ENCODE assay signal across 25 cellular contexts in the genomic region with DNA sequence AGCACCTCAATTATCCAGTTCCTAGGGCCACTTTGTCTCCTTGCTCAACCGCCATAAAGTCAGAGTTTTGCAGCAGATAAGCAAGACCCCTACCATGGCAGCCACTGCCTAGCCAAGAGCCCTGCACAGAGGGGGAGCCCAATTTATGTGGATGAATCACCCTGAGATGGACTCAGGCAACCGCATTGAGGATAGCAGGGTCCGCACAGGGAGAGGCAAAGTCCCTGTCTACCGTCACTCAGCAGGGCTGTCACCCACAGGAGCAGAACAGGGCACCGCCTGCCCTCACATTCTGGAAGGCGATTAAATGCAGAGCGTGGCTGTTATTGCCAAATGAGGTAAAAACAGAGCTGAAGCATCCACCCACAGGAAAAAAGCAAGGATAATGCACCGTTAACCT.
"Had no signal": no experiment of that assay in that cellular context is flagged by ENCODE, and none has a peak within 500 bp of the region (broad histone marks: within the 10 kb centered on the region; RNA-seq: fewer than 3 reads in every experiment).

No MANE protein-coding gene starts in this region.

- H3K4me3 ChIP-seq: adrenal gland, breast epithelium, SJCRH30 had no signal

- DNase-seq: activated CD4-positive, alpha-beta T cell treated with anti-CD3 and anti-CD28 coated beads for 48 hours; activated CD4-positive, alpha-beta T cell treated with anti-CD3 and anti-CD28 coated beads, Interleukin-2, amount 50 U/mL, for 4 hours; activated CD4-positive, CD25-positive, alpha-beta regulatory T cell treated with anti-CD3 and anti-CD28 coated beads, Interleukin-2, amount 50 U/mL, for 72 hours; activated CD8-positive, alpha-beta memory T cell treated with anti-CD3 and anti-CD28 coated beads, Interleukin-2, amount 50 U/mL, for 48 hours; activated CD8-positive, alpha-beta T cell treated with anti-CD3 and anti-CD28 coated beads, Interleukin-2, amount 10 ng/mL, durations not matched to agents 7 days and 5 days; activated gamma-delta T cell treated with Interleukin-2 at 50 U/mL for 16 hours; activated naive CD4-positive, alpha-beta T cell treated with anti-CD3 and anti-CD28 coated beads, Interleukin-2, amount 10 ng/mL, durations not matched to agents 7 days and 5 days; activated naive CD8-positive, alpha-beta T cell treated with anti-CD3 and anti-CD28 coated beads for 36 hours; activated T-cell treated with anti-CD3 and anti-CD28 coated beads, Interleukin-2, amount 50 U/mL, for 4 hours; adrenal gland; anterior cingulate cortex; central memory CD4-positive, alpha-beta T cell; KG1; NCI-H1048; NCI-H146; NCI-H1930; NCI-H2171; NCI-H2227 treated with DMSO at 0.1 percent for 48 hours; NCI-H446 treated with DMSO at 0.1 percent for 48 hours; NCI-H524 treated with DMSO at 0.1 percent for 48 hours; NK-92 treated with Interleukin-12 subunit alpha and Interleukin-12 subunit beta, amount 100 ng/mL, for 24 hours; OCI-M1; RPMI8226; SJCRH30 had no signal

- H3K4me1 ChIP-seq: adrenal gland, breast epithelium, SJCRH30 had no signal

- H3K27me3 ChIP-seq: adrenal gland, breast epithelium, SJCRH30 had no signal

- H3K9me3 ChIP-seq: adrenal gland, breast epithelium, SJCRH30 had no signal

- H3K27ac ChIP-seq: adrenal gland, breast epithelium, SJCRH30 had no signal

- H3K36me3 ChIP-seq: adrenal gland, breast epithelium, SJCRH30 had no signal
